8 cellular contexts compared by ENCODE assay signal in genomic region chr1:196660912-196661311, GRCh38. TPM values are rescaled to one million over a fixed set of nuclear protein-coding genes. Genes with fewer than 3 reads are reported as not detected.
DNase-seq lines count a peak whose midpoint lies in the region; ATAC-seq and TF ChIP-seq lines count a peak whose summit lies in the region.

No MANE protein-coding gene starts in this region.

- TF ChIP-seq CTCF in C4-2B (conservative IDR thresholded peaks at IDR 0.05) (peak; percentile 70), mammary epithelial cell (conservative IDR thresholded peaks at IDR 0.05 in 1 of 2, IDR thresholded peaks at IDR 0.05 in 1 of 2; ENCODE audit: extremely low read depth in 1 of 2, insufficient read depth in 1 of 2, low read depth in 1 of 2, low read length in 2 of 2) (peak; percentile 27 to 45), transverse colon (IDR thresholded peaks at IDR 0.05) (peak; percentile 29 to 58 (median 49))

- DNase-seq in NCI-H345 (lab: John Stamatoyannopoulos, UW) (peak; percentile 29), mammary epithelial cell (peak; percentile 8), kidney tubule cell (ENCODE audit: low spot score) (peak; percentile 40), transverse colon (no peak)
- DNase-seq in activated effector memory CD4-positive, alpha-beta T cell treated with anti-CD3 and anti-CD28 coated beads, Interleukin-2, amount 50 U/mL, for 16 hours, result no peak

- H3K27me3 ChIP-seq in mammary epithelial cell (ENCODE audit: insufficient read depth, low read length) (no peaks in the 10 kb centered on the region), transverse colon (no peaks in the 10 kb centered on the region)

- H3K9ac ChIP-seq in mammary epithelial cell (ENCODE audit: insufficient read depth, low read length), result no peak overlapping the region

- CTCF ChIA-PET in mammary epithelial cell (lab: Charles Lee; ENCODE audit: low non-redundant PET), result interaction anchor here (0.6 kb wide), 1 partner anchor 63 kb away, joined by 3 read pairs; no protein-coding TSS in a partner anchor

- ATAC-seq in GM19025 (IDR thresholded peaks at IDR 0.05; ENCODE audit: low read depth, unreplicated experiment) (peak; percentile 56), HG03103 (IDR thresholded peaks at IDR 0.05; ENCODE audit: low read depth, unreplicated experiment) (peak; percentile 69)

- in situ Hi-C loops in mammary epithelial cell (cut with MboI; ENCODE audit: low sequenced_read_pairs in 2 of 2), result loop anchor here (10.0 to 25.0 kb wide), 2 partner anchors 324 to 516 kb away; no protein-coding TSS in a partner anchor
- in situ Hi-C loops in transverse colon (cut with MboI; ENCODE audit: low pct_ligation_motif_present in 1 of 4, low pct_unique_long_range_greater_than_20kb in 1 of 4, low sequenced_read_pairs in 3 of 4), result loop anchor here (10.0 to 25.0 kb wide), 3 partner anchors 499 to 524 kb away; no protein-coding TSS in a partner anchor

- no peak overlapping the region for H3K4me3 ChIP-seq in mammary epithelial cell (replicated peaks in 1 of 3; ENCODE audit: insufficient read depth in 1 of 3, low read depth in 2 of 3, low read length in 3 of 3)
- peak overlapping the region in 1 of 4 donors; percentile 1 for H3K4me3 ChIP-seq in transverse colon

- H4K20me1 ChIP-seq in mammary epithelial cell (ENCODE audit: insufficient read depth, low read length), result no peaks in the 10 kb centered on the region

- no peaks in the 10 kb centered on the region for H3K79me2 ChIP-seq in mammary epithelial cell (ENCODE audit: insufficient read depth, low read length)

- TF ChIP-seq EP300 in transverse colon (IDR thresholded peaks at IDR 0.05; ENCODE audit: low read depth), result no peak

- WGBS in mammary epithelial cell (ENCODE audit: low coverage, missing lambda C conversion rate), result 7% methylated on average over 4 of the region's 4 CpGs
- 14 to 15% methylated on average over 4 of the region's 4 CpGs for WGBS in transverse colon (ENCODE audit: low coverage in 1 of 2), 2 donors

- intact Hi-C loops in mammary epithelial cell (cut with micrococcal nuclease), result loop anchor here (1.0 to 5.0 kb wide), 4 partner anchors 306 to 719 kb away; no protein-coding TSS in a partner anchor
- intact Hi-C loops in transverse colon (cut with DNase I; ENCODE audit: low total_unique reads), result loop anchor here (10.0 kb wide), 1 partner anchor 516 kb away; no protein-coding TSS in a partner anchor

- H3K4me1 ChIP-seq in mammary epithelial cell (ENCODE audit: insufficient read depth, low read length), result no peaks in the 10 kb centered on the region
- H3K4me1 ChIP-seq in transverse colon, result no peaks in the 10 kb centered on the region

- no peak overlapping the region for H3K27ac ChIP-seq in C4-2B
- H3K27ac ChIP-seq in mammary epithelial cell (ENCODE audit: insufficient read depth, low read depth, low read length), result no peak overlapping the region
- H3K27ac ChIP-seq in transverse colon, result no peak overlapping the region

- peak overlapping the region; percentile 59 for H3K4me2 ChIP-seq in mammary epithelial cell (ENCODE audit: insufficient read depth, low read depth, low read length)

- no peak overlapping the region for H2AFZ ChIP-seq in mammary epithelial cell (ENCODE audit: low read depth, low read length)

- TF ChIP-seq POLR2A in transverse colon (IDR thresholded peaks at IDR 0.05), result no peak

- no peaks in the 10 kb centered on the region for H3K9me3 ChIP-seq in mammary epithelial cell (replicated peaks; ENCODE audit: insufficient read depth, low read length)
- H3K9me3 ChIP-seq in transverse colon, result peaks cover 0 to under 1% of the 10 kb centered on the region in 2 donors

- no TSS peak for BruUV-seq in mammary epithelial cell (replicated peaks; lab: Mats Ljungman, UMichigan)

- H3K36me3 ChIP-seq in mammary epithelial cell (ENCODE audit: insufficient read depth, low read length) (no peaks in the 10 kb centered on the region), transverse colon (no peaks in the 10 kb centered on the region)

- dilution Hi-C loops in mammary epithelial cell (cut with HindIII; ENCODE audit: low sequenced_read_pairs), result loop anchor here (25.0 kb wide), 1 partner anchor 474 kb away; no protein-coding TSS in a partner anchor

RNA-seq across cellular contexts. Expression of gene CFH, which starts 9.1 kb away (rescaled TPM):
- total RNA-seq in mammary epithelial cell (1 to 10 TPM; 2.0 to 4.0 TPM), transverse colon (10 to 100 TPM in 3 of 4 donors, 1 to 10 TPM in 1; 5.2 to 92.3 (median 23.6) TPM)
- 1.3 TPM for polyA plus RNA-seq in mammary epithelial cell
- not detected for polyA minus RNA-seq in mammary epithelial cell

RNA-seq across cellular contexts. Expression of gene KCNT2, which starts 52.7 kb away (rescaled TPM):
- total RNA-seq in mammary epithelial cell, result under 1 TPM in 1 of 2 donors, not detected in 1; 0.33 TPM
- polyA plus RNA-seq in mammary epithelial cell, result not detected
- polyA minus RNA-seq in mammary epithelial cell, result not detected
- 1 to 10 TPM in 1 of 4 donors, under 1 TPM in 2, not detected in 1; 0.80 to 1.7 (median 0.96) TPM for total RNA-seq in transverse colon

Comparison
In these comparisons a context has a peak if more than half of its experiments do, and no peak if none do; other contexts are left out.
1. DNase-seq: peak in NCI-H345 (single experiment), mammary epithelial cell (single experiment) and kidney tubule cell (single experiment); none in transverse colon (single experiment) and activated effector memory CD4-positive, alpha-beta T cell treated with anti-CD3 and anti-CD28 coated beads, Interleukin-2, amount 50 U/mL, for 16 hours (single experiment).
2. Peak in every context shown above with its lines, with median percentiles within 50 percentile points of each other: CTCF ChIP-seq.